Comparison of ENCODE assay signal across 8 cellular contexts in the genomic region with DNA sequence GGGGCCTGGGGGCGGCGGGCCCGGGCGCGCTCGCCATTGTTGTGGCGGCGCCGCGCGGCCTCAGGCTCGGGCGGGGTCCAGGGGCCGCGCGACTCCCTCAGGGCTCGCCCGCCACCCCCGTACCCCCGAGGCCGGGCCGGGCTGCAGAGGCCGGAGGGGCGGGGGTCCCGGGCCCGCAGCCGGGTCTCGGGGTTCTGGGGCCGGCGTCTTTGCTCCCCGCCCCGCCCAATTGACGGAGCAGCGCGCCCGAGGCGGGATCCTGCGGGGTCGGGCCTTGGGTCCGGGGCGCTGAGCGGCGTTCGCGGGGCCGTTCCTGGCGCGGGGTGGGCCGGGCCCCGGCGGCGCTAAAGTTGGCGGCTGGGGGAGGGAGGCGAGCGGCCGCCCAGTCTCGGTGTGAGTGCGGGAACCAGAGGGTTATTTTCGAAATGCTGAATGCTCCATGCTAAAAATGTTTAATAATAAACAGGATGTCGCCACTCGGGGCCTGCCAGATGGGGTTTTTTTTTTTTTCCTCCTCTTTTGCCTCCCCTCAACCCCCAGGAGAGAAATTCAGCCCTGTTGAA. TPM values are rescaled to one million over a fixed set of nuclear protein-coding genes. Genes with fewer than 3 reads are reported as not detected.
DNase-seq lines count a peak whose midpoint lies in the region; ATAC-seq and TF ChIP-seq lines count a peak whose summit lies in the region.

No MANE protein-coding gene starts in this region.

- in situ Hi-C loops in astrocyte of the spinal cord (cut with HindIII; ENCODE audit: low sequenced_read_pairs) = no loop called here

- peaks cover 50% of the 10 kb centered on the region for H3K79me2 ChIP-seq in SU-DHL-6 (ENCODE audit: insufficient read depth, low read length)

- peak overlapping the region; percentile 94 for H3K27ac ChIP-seq in SU-DHL-6 (ENCODE audit: low read depth, low read length)
- H3K27ac ChIP-seq in iPS DF 6.9 (ENCODE audit: low read length) = no peak overlapping the region

- no CpG with 5 or more reads among the region's 61 CpGs for WGBS in iPS DF 6.9 (ENCODE audit: insufficient coverage, insufficient read length)

- no peak overlapping the region for H2AFZ ChIP-seq in SU-DHL-6 (ENCODE audit: low read depth, low read length, severe bottlenecking)

- DNase-seq in NCI-H2081 (lab: John Stamatoyannopoulos, UW) (peak; percentile 17 to 33), NCI-H2081 treated with DMSO at 0.1 percent for 48 hours (lab: John Stamatoyannopoulos, UW) (no peak), astrocyte of the spinal cord (ENCODE audit: low read depth, low spot score) (no peak), iPS DF 6.9 (ENCODE audit: low read depth, low spot score) (no peak), NCI-H187 treated with DMSO at 0.1 percent for 48 hours (lab: John Stamatoyannopoulos, UW) (no peak)

- peaks cover 31% of the 10 kb centered on the region for H3F3A ChIP-seq in SU-DHL-6 (ENCODE audit: insufficient read depth)

- H3K4me3 ChIP-seq in SU-DHL-6 (ENCODE audit: insufficient read depth, low read length, poor library complexity, severe bottlenecking) (peak overlapping the region; percentile 80), astrocyte of the spinal cord (ENCODE audit: low read depth, low read length) (peak overlapping the region; percentile 72), iPS DF 6.9 (ENCODE audit: low read length) (peak overlapping the region; percentile 88), skeletal muscle satellite cell (ENCODE audit: low read length) (peak overlapping the region; percentile 77)

- H4K20me1 ChIP-seq in SU-DHL-6 (ENCODE audit: low read depth, low read length) = peaks cover 20% of the 10 kb centered on the region

- no peaks in the 10 kb centered on the region for H3K9me2 ChIP-seq in SU-DHL-6 (replicated peaks; ENCODE audit: insufficient read depth, low read length)

- peak; percentile 38 for ATAC-seq in HG02970 (IDR thresholded peaks at IDR 0.05; ENCODE audit: low FRiP score, unreplicated experiment)

- TF ChIP-seq CTCF in SU-DHL-6 (IDR thresholded peaks at IDR 0.05; ENCODE audit: insufficient read depth, low read length, poor library complexity, severe bottlenecking) = no peak
- TF ChIP-seq CTCF in astrocyte of the spinal cord (IDR thresholded peaks at IDR 0.05; ENCODE audit: low read depth, low read length) = no peak

- H3K4me1 ChIP-seq in iPS DF 6.9 (ENCODE audit: control insufficient read depth, insufficient read depth, low read length) (peaks cover 9% of the 10 kb centered on the region; the same call in 1 of the 2 replicates), skeletal muscle satellite cell (ENCODE audit: control insufficient read depth, insufficient read depth, low read length) (peaks cover 42% of the 10 kb centered on the region)

- peak overlapping the region; percentile 79 for H3K9ac ChIP-seq in SU-DHL-6 (ENCODE audit: low read length)
- peak overlapping the region; percentile 90 for H3K9ac ChIP-seq in skeletal muscle satellite cell (ENCODE audit: low read depth, low read length)

- no peaks in the 10 kb centered on the region for H3K27me3 ChIP-seq in SU-DHL-6 (ENCODE audit: low read length)
- no peaks in the 10 kb centered on the region for H3K27me3 ChIP-seq in iPS DF 6.9 (ENCODE audit: control insufficient read depth, insufficient read depth, low read length)
- H3K27me3 ChIP-seq in skeletal muscle satellite cell (ENCODE audit: control insufficient read depth, insufficient read depth, low read length) = no peaks in the 10 kb centered on the region

- H3K36me3 ChIP-seq in SU-DHL-6 (ENCODE audit: low read length) = no peaks in the 10 kb centered on the region
- 0 out of 2 replicates have a peak, but pooled peaks cover 3% of the 10 kb centered on the region for H3K36me3 ChIP-seq in iPS DF 6.9 (ENCODE audit: control insufficient read depth, insufficient read depth, low read length)
- H3K36me3 ChIP-seq in skeletal muscle satellite cell (ENCODE audit: insufficient read depth, low read length) = no peaks in the 10 kb centered on the region

- H3K4me2 ChIP-seq in SU-DHL-6 (ENCODE audit: low read depth, low read length, poor library complexity, severe bottlenecking) (peak overlapping the region; percentile 93), skeletal muscle satellite cell (ENCODE audit: low read length) (peak overlapping the region; percentile 95)

- H3K9me3 ChIP-seq in SU-DHL-6 (ENCODE audit: insufficient read depth, low read length) = no peaks in the 10 kb centered on the region
- H3K9me3 ChIP-seq in iPS DF 6.9 (ENCODE audit: control insufficient read depth, insufficient read depth, low read length) = no peaks in the 10 kb centered on the region
- no peaks in the 10 kb centered on the region for H3K9me3 ChIP-seq in skeletal muscle satellite cell (replicated peaks; ENCODE audit: low read length)

RNA-seq across cellular contexts. Expression of gene PRRC2B, which starts 0.7 kb away (rescaled TPM):
- 51.7 and 54.2 TPM in 2 replicates for total RNA-seq in skeletal muscle satellite cell (2012; rRNA removed)

Comparison
In these comparisons a context has a peak if more than half of its experiments do, and no peak if none do; other contexts are left out.
1. DNase-seq: peak in NCI-H2081 (2 of 2); none in NCI-H2081 treated with DMSO at 0.1 percent for 48 hours (single experiment), astrocyte of the spinal cord (single experiment), iPS DF 6.9 (single experiment) and NCI-H187 treated with DMSO at 0.1 percent for 48 hours (single experiment).
2. Peak in every context shown above with its lines, with median percentiles within 50 percentile points of each other: H3K4me3 ChIP-seq.